Comparison of ENCODE assay signal across 16 cellular contexts in the genomic region with DNA sequence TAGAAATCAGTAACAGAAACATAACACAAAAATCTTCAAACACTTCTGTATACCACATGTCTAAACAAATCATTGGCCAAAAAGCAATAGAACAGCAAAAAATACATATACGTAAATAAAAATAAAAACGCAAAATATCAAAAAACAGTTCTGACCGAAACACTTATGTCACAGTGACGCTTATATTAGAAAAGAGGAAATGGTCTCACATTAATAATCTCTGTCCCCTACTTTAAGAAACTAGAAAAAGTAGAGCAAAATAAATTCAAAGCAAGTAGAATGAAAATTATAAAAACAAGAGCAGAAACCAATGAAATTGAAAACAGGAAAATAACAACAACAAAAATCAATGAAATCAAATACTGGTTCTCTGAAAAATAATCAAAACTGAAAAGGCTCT.
"Had no signal": no experiment of that assay in that cellular context is flagged by ENCODE, and none has a peak within 500 bp of the region (broad histone marks: within the 10 kb centered on the region; RNA-seq: fewer than 3 reads in every experiment).

No MANE protein-coding gene starts in this region.

- H3K27ac Mint-ChIP-seq: activated CD4-positive, alpha-beta T cell treated with anti-CD3 and anti-CD28 coated beads, Interleukin-2, amount 10 ng/mL, durations not matched to agents 7 days and 5 days; T-helper 2 cell treated with Interferon-gamma antibody and Interleukin-4, amounts not matched to agents 5 μg/mL and 100 μg/mL, for 36 hours; type B pancreatic cell had no signal

- H3K9me3 ChIP-seq: adrenal gland, esophagus muscularis mucosa, left lung, prostate gland had no signal

- H3K4me3 Mint-ChIP-seq: activated CD4-positive, alpha-beta T cell treated with anti-CD3 and anti-CD28 coated beads, Interleukin-2, amount 10 ng/mL, durations not matched to agents 7 days and 5 days; T-helper 2 cell treated with Interferon-gamma antibody and Interleukin-4, amounts not matched to agents 5 μg/mL and 100 μg/mL, for 36 hours; type B pancreatic cell had no signal

- H3K27me3 Mint-ChIP-seq: activated CD4-positive, alpha-beta T cell treated with anti-CD3 and anti-CD28 coated beads, Interleukin-2, amount 10 ng/mL, durations not matched to agents 7 days and 5 days; type B pancreatic cell had no signal

- ATAC-seq: left lung; right cardiac atrium; stimulated activated naive CD8-positive, alpha-beta T cell treated with anti-CD3 and anti-CD28 coated beads, Interleukin-15, Interleukin-2, amounts not matched to agents 100 U/mL and 50 U/mL, for 24 hours had no signal

- H3K9me3 Mint-ChIP-seq: T-helper 2 cell treated with Interferon-gamma antibody and Interleukin-4, amounts not matched to agents 5 μg/mL and 100 μg/mL, for 36 hours had no signal

- DNase-seq: activated CD4-positive, alpha-beta T cell treated with anti-CD3 and anti-CD28 coated beads, Interleukin-2, amount 10 ng/mL, durations not matched to agents 7 days and 5 days; activated CD8-positive, alpha-beta memory T cell treated with anti-CD3 and anti-CD28 coated beads for 24 hours; activated gamma-delta T cell treated with Interleukin-2 at 50 U/mL for 16 hours; adrenal gland; hippocampal formation; kidney; left lung; mesenchymal stem cell; right cardiac atrium; stimulated activated CD4-positive, alpha-beta T cell treated with anti-CD3 and anti-CD28 coated beads, Interleukin-4, amount 100 ng/mL, for 24 hours; stimulated activated naive CD8-positive, alpha-beta T cell treated with anti-CD3 and anti-CD28 coated beads, Interleukin-15, Interleukin-2, amounts not matched to agents 100 U/mL and 50 U/mL, for 24 hours; SW 1271 had no signal
